ENCODE assay signal across 1 cellular context in genomic region chr3:184743248-184743647, GRCh38.
TF ChIP-seq lines count a peak whose summit lies in the region.

No MANE protein-coding gene starts in this region.

TF ChIP-seq in HEK293, 187 proteins besides CTCF, POLR2A, EP300 and RAD21 (continued from another document):
- TF ChIP-seq ZBTB10 (tag by site-specific recombination; IDR thresholded peaks at IDR 0.05): no peak
- TF ChIP-seq REPIN1 (tag by site-specific recombination; IDR thresholded peaks at IDR 0.05; ENCODE audit: low read depth): no peak
